Comparison of ENCODE assay signal across 11 cellular contexts in genomic region chr5:150141544-150142188, GRCh38. TPM values are rescaled to one million over a fixed set of nuclear protein-coding genes. Genes with fewer than 3 reads are reported as not detected.
A peak's percentile ranks its signal among the peaks of the same experiment; 100 is the strongest.
DNase-seq lines count a peak whose midpoint lies in the region; ATAC-seq and TF ChIP-seq lines count a peak whose summit lies in the region.
"Had no signal": no experiment of that assay in that cellular context is flagged by ENCODE, and none has a peak within 500 bp of the region (broad histone marks: within the 10 kb centered on the region; RNA-seq: fewer than 3 reads in every experiment).

No MANE protein-coding gene starts in this region.

- DNase-seq in MCF 10A (ENCODE audit: unreplicated experiment) (no peak), mammary epithelial cell (no peak), uterus (no peak), KBM-7 (no peak)
- DNase-seq in stimulated activated CD4-positive, alpha-beta T cell treated with anti-CD3 and anti-CD28 coated beads, Interleukin-4, amount 100 ng/mL, for 24 hours, result no peak
- DNase-seq: 8988T had no signal

- dilution Hi-C loops in mammary epithelial cell (cut with HindIII; ENCODE audit: low sequenced_read_pairs), result no loop called here

- H3K4me2 ChIP-seq in mammary epithelial cell (ENCODE audit: insufficient read depth, low read depth, low read length), result no peak overlapping the region

- H3K9me3 Mint-ChIP-seq in MCF 10A (ENCODE audit: unreplicated experiment), result no peaks in the 10 kb centered on the region

- no peaks in the 10 kb centered on the region for H3K36me3 Mint-ChIP-seq in MCF 10A (ENCODE audit: insufficient read depth, unreplicated experiment)

- no peak overlapping the region for H3K9ac ChIP-seq in mammary epithelial cell (ENCODE audit: insufficient read depth, low read length)

- H3K27me3 Mint-ChIP-seq in MCF 10A (ENCODE audit: insufficient read depth, unreplicated experiment), result no peaks in the 10 kb centered on the region

- ATAC-seq in GM21390 (IDR thresholded peaks at IDR 0.05; ENCODE audit: unreplicated experiment), result no peak

- 83% methylated on average over 7 of the region's 9 CpGs for WGBS in mammary epithelial cell (ENCODE audit: low coverage, missing lambda C conversion rate)
- WGBS in ectodermal cell, 2 experiments, result 70 to 73% methylated on average over 9 of the region's 9 CpGs

- H3K9me3 ChIP-seq in mammary epithelial cell (replicated peaks; ENCODE audit: insufficient read depth, low read length), result no peaks in the 10 kb centered on the region
- no peaks in the 10 kb centered on the region for H3K9me3 ChIP-seq in ectodermal cell (ENCODE audit: control insufficient read depth, low read length)
- H3K9me3 ChIP-seq in muscle layer of duodenum (ENCODE audit: control insufficient read depth in 1 of 2, low read length in 2 of 2), result no peaks in the 10 kb centered on the region
- H3K9me3 ChIP-seq in uterus, result no peaks in the 10 kb centered on the region

- no peak overlapping the region for H3K4me3 Mint-ChIP-seq in MCF 10A (ENCODE audit: unreplicated experiment)

- H3K36me3 ChIP-seq in mammary epithelial cell (ENCODE audit: insufficient read depth, low read length) (no peaks in the 10 kb centered on the region), ectodermal cell (ENCODE audit: control insufficient read depth, insufficient read depth, low read length) (no peaks in the 10 kb centered on the region), muscle layer of duodenum (ENCODE audit: control insufficient read depth in 1 of 2, insufficient read depth in 2 of 2, low read length in 2 of 2) (peaks cover 0 to 3% of the 10 kb centered on the region in 2 donors), uterus (no peaks in the 10 kb centered on the region)

- H3K27ac Mint-ChIP-seq in MCF 10A (ENCODE audit: low read depth, unreplicated experiment), result peak overlapping the region; percentile 47

- in situ Hi-C loops in mammary epithelial cell (cut with MboI; ENCODE audit: low sequenced_read_pairs in 2 of 2), result no loop called here
- in situ Hi-C loops in KBM-7 (cut with MboI; ENCODE audit: low pct_unique_long_range_greater_than_20kb, low sequenced_read_pairs), result no loop called here

- no peaks in the 10 kb centered on the region for H4K20me1 ChIP-seq in mammary epithelial cell (ENCODE audit: insufficient read depth, low read length)

- BruUV-seq in MCF 10A (replicated peaks; lab: Mats Ljungman, UMichigan) (no TSS peak), mammary epithelial cell (replicated peaks; lab: Mats Ljungman, UMichigan) (no TSS peak)

- no peak for TF ChIP-seq POLR2A in uterus (IDR thresholded peaks at IDR 0.05)

- no peaks in the 10 kb centered on the region for H3K79me2 ChIP-seq in mammary epithelial cell (ENCODE audit: insufficient read depth, low read length)

- H2AFZ ChIP-seq in mammary epithelial cell (ENCODE audit: low read depth, low read length), result no peak overlapping the region

- intact Hi-C loops in MCF 10A (cut with micrococcal nuclease) (no loop called here), mammary epithelial cell (cut with micrococcal nuclease) (no loop called here), uterus (cut with DNase I; ENCODE audit: low total_unique reads) (no loop called here)

- H3K4me1 ChIP-seq in mammary epithelial cell (ENCODE audit: insufficient read depth, low read length) (peaks cover 15% of the 10 kb centered on the region), ectodermal cell (ENCODE audit: control insufficient read depth, insufficient read depth, low read length) (peaks cover 71% of the 10 kb centered on the region), muscle layer of duodenum (ENCODE audit: control insufficient read depth in 1 of 2, insufficient read depth in 2 of 2, low read length in 2 of 2) (peaks cover 16 to 69% of the 10 kb centered on the region in 2 donors), uterus (peaks cover 53 to 57% of the 10 kb centered on the region in 2 donors)

- H3K27ac ChIP-seq in mammary epithelial cell (ENCODE audit: insufficient read depth, low read depth, low read length) (no peak overlapping the region), ectodermal cell (ENCODE audit: insufficient read depth, low read depth, low read length, poor library complexity, severe bottlenecking) (peak overlapping the region; percentile 60), muscle layer of duodenum (ENCODE audit: low read length) (peak overlapping the region; percentile 76), uterus (peak overlapping the region; percentile 97 to 99)

- H3K27me3 ChIP-seq in mammary epithelial cell (ENCODE audit: insufficient read depth, low read length) (no peaks in the 10 kb centered on the region), ectodermal cell (ENCODE audit: control insufficient read depth, insufficient read depth, low read length, poor library complexity, severe bottlenecking) (no peaks in the 10 kb centered on the region), muscle layer of duodenum (ENCODE audit: low read depth, low read length) (no peaks in the 10 kb centered on the region), uterus (no peaks in the 10 kb centered on the region)

- POLR2A ChIA-PET in MCF 10A (lab: Yijun Ruan, JAX), result interaction anchor here (0.5 kb wide), 1 partner anchor 10 kb away, joined by 3 read pairs; no protein-coding TSS in a partner anchor

- CTCF ChIA-PET in MCF 10A (lab: Yijun Ruan, JAX) (interaction anchor here (0.6 to 4.3 kb wide), 4 partner anchors 12 to 89 kb away, joined by 3 to 29 read pairs (median 4); no protein-coding TSS in a partner anchor), mammary epithelial cell (lab: Charles Lee; ENCODE audit: low non-redundant PET) (no interaction called here)

- H3K4me3 ChIP-seq in mammary epithelial cell (replicated peaks in 1 of 3; ENCODE audit: insufficient read depth in 1 of 3, low read depth in 2 of 3, low read length in 3 of 3) (no peak overlapping the region), ectodermal cell (ENCODE audit: insufficient read depth, low read depth, low read length) (no peak overlapping the region), muscle layer of duodenum (ENCODE audit: low read depth in 1 of 2, low read length in 2 of 2) (no peak overlapping the region), uterus (no peak overlapping the region)

- H3K4me1 Mint-ChIP-seq in MCF 10A (ENCODE audit: insufficient read depth, unreplicated experiment), result peaks cover 54% of the 10 kb centered on the region

- TF ChIP-seq CTCF in MCF 10A (IDR thresholded peaks at IDR 0.05; ENCODE audit: unreplicated experiment), result no peak
- no peak for TF ChIP-seq CTCF in mammary epithelial cell (conservative IDR thresholded peaks at IDR 0.05 in 1 of 2, IDR thresholded peaks at IDR 0.05 in 1 of 2; ENCODE audit: extremely low read depth in 1 of 2, insufficient read depth in 1 of 2, low read depth in 1 of 2, low read length in 2 of 2)
- TF ChIP-seq CTCF in uterus (IDR thresholded peaks at IDR 0.05), result no peak

RNA-seq across cellular contexts. Expression of gene PDGFRB, which starts 14.0 kb away (rescaled TPM):
- total RNA-seq in MCF 10A (2022) (0.07 and 0.63 TPM in 2 replicates), mammary epithelial cell (1 to 10 TPM in 1 of 2 donors, not detected in 1; 1.5 TPM), uterus (100 to 1,000 TPM in 3 of 4 donors, 10 to 100 TPM in 1; 60.2 to 378 (median 235) TPM)
- 0.25 TPM for polyA plus RNA-seq in mammary epithelial cell
- not detected for polyA minus RNA-seq in mammary epithelial cell
- polyA plus RNA-seq in ectodermal cell (2013, experiment 1 of 4), result 25.9 TPM
- 22.1 TPM for polyA plus RNA-seq in ectodermal cell (2013, experiment 2 of 4)
- 20.5 TPM for polyA plus RNA-seq in ectodermal cell (2013, experiment 3 of 4)
- 21.8 TPM for polyA plus RNA-seq in ectodermal cell (2013, experiment 4 of 4)

RNA-seq across cellular contexts. Expression of gene CDX1, which starts 24.9 kb away (rescaled TPM):
- total RNA-seq in MCF 10A (2022), result not detected in 2 replicates
- not detected for total RNA-seq in mammary epithelial cell
- not detected for polyA plus RNA-seq in mammary epithelial cell
- not detected for polyA minus RNA-seq in mammary epithelial cell
- 0.81 TPM for polyA plus RNA-seq in ectodermal cell (2013, experiment 1 of 4)
- polyA plus RNA-seq in ectodermal cell (2013, experiment 2 of 4), result 1.6 TPM
- polyA plus RNA-seq in ectodermal cell (2013, experiment 3 of 4), result 0.43 TPM
- polyA plus RNA-seq in ectodermal cell (2013, experiment 4 of 4), result 0.57 TPM
- total RNA-seq in uterus, result under 1 TPM; 0.29 to 0.77 (median 0.38) TPM
- total RNA-seq: endothelial cell of umbilical vein; T-helper 1 cell treated with Interleukin-12 subunit alpha and Interleukin-12 subunit beta and Interleukin-4 antibody, amounts not matched to agents 30 ng/mL and 1 ng/mL, for 36 hours had no signal
- polyA plus RNA-seq: endothelial cell of umbilical vein had no signal

RNA-seq across cellular contexts. Expression of gene SLC6A7, which starts 48.2 kb away (rescaled TPM):
- total RNA-seq in MCF 10A (2022) (not detected in 2 replicates), mammary epithelial cell (not detected), uterus (not detected)
- polyA plus RNA-seq in mammary epithelial cell, result not detected
- not detected for polyA minus RNA-seq in mammary epithelial cell
- polyA plus RNA-seq in ectodermal cell (2013, experiment 1 of 4), result not detected
- not detected for polyA plus RNA-seq in ectodermal cell (2013, experiment 2 of 4)
- not detected for polyA plus RNA-seq in ectodermal cell (2013, experiment 3 of 4)
- polyA plus RNA-seq in ectodermal cell (2013, experiment 4 of 4), result 0.04 TPM
- total RNA-seq: endothelial cell of umbilical vein; T-helper 1 cell treated with Interleukin-12 subunit alpha and Interleukin-12 subunit beta and Interleukin-4 antibody, amounts not matched to agents 30 ng/mL and 1 ng/mL, for 36 hours had no signal
- polyA plus RNA-seq: endothelial cell of umbilical vein had no signal

RNA-seq across cellular contexts. Expression of gene CSF1R, which starts 55.3 kb away (rescaled TPM):
- total RNA-seq in MCF 10A (2022), result 0.88 and 1.6 TPM in 2 replicates
- total RNA-seq in mammary epithelial cell, result 1 to 10 TPM in 1 of 2 donors, not detected in 1; 1.3 TPM
- 1.5 TPM for polyA plus RNA-seq in mammary epithelial cell
- 5.0 TPM for polyA minus RNA-seq in mammary epithelial cell
- polyA plus RNA-seq in ectodermal cell (2013, experiment 1 of 4), result not detected
- polyA plus RNA-seq in ectodermal cell (2013, experiment 2 of 4), result not detected
- polyA plus RNA-seq in ectodermal cell (2013, experiment 3 of 4), result not detected
- not detected for polyA plus RNA-seq in ectodermal cell (2013, experiment 4 of 4)
- 10 to 100 TPM in 3 of 4 donors, 1 to 10 TPM in 1; 1.0 to 42.9 (median 22.8) TPM for total RNA-seq in uterus
- total RNA-seq: endothelial cell of umbilical vein had no signal
- polyA plus RNA-seq: endothelial cell of umbilical vein had no signal

Comparison
In these comparisons a context has a peak if more than half of its experiments do, and no peak if none do; other contexts are left out.
1. RNA of gene PDGFRB, which starts 14.0 kb away (total RNA-seq): 60.2 to 378 TPM in uterus; 1.5 TPM in mammary epithelial cell and 0.07 to 0.63 TPM in MCF 10A; every median in the first group is over 10 times any median in the second.